Comparison of ENCODE assay signal across 27 cellular contexts in the genomic region with DNA sequence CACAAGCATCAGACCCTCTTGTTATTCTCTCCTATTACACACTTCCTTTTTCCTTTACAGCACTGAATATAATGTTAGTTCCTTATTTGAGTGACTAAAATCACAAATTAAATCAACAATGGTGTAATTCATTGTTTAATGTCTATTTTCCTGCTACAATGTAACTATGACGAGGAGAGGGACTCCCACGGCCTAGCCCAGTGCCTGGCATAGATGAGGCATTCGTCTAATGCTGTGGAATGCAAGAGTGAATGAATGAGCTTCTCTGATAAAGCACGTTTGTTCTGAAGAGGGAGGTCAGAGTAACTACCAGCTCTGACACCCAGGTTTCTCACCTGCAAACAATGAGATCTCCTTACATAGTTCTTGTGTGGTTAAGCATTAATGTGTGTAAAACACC.
"Had no signal": no experiment of that assay in that cellular context is flagged by ENCODE, and none has a peak within 500 bp of the region (broad histone marks: within the 10 kb centered on the region; RNA-seq: fewer than 3 reads in every experiment).

No MANE protein-coding gene starts in this region.

- H3K36me3 ChIP-seq: adrenal gland, brain microvascular endothelial cell, heart right ventricle, left lung, lower lobe of right lung, right lobe of liver, thoracic aorta, uterus had no signal

- DNase-seq: activated CD4-positive, alpha-beta T cell treated with anti-CD3 and anti-CD28 coated beads for 1 hour; activated CD4-positive, alpha-beta T cell treated with anti-CD3 and anti-CD28 coated beads, Interleukin-2, amount 10 ng/mL, durations not matched to agents 7 days and 5 days; activated CD8-positive, alpha-beta T cell treated with anti-CD3 and anti-CD28 coated beads for 36 hours; activated naive CD4-positive, alpha-beta T cell treated with anti-CD3 and anti-CD28 coated beads for 36 hours; activated naive CD8-positive, alpha-beta T cell treated with anti-CD3 and anti-CD28 coated beads for 36 hours; activated T-cell treated with anti-CD3 and anti-CD28 coated beads, Interleukin-2, amount 50 U/mL, for 72 hours; adrenal gland; aorta; brain microvascular endothelial cell; cortex of kidney; effector memory CD8-positive, alpha-beta T cell; foreskin fibroblast; heart right ventricle; kidney glomerular epithelial cell; left lung; lower lobe of right lung; mucosa of descending colon; posterior cingulate gyrus; right lobe of liver; stimulated activated CD4-positive, alpha-beta T cell treated with anti-CD3 and anti-CD28 coated beads, Interleukin-2, amount 100 ng/mL, for 48 hours; stimulated activated naive CD8-positive, alpha-beta T cell treated with anti-CD3 and anti-CD28 coated beads, Interleukin-15, Interleukin-2, amounts not matched to agents 100 U/mL and 50 U/mL, for 24 hours; T-helper 2 cell; trophoblast cell; uterus had no signal

- H3K27ac ChIP-seq: adrenal gland, brain microvascular endothelial cell, heart right ventricle, left lung, lower lobe of right lung, right lobe of liver, thoracic aorta, uterus had no signal

- ATAC-seq: activated CD8-positive, alpha-beta T cell treated with anti-CD3 and anti-CD28 coated beads for 36 hours; activated T-cell treated with anti-CD3 and anti-CD28 coated beads, Interleukin-2, amount 50 U/mL, for 72 hours; effector memory CD8-positive, alpha-beta T cell; esophagus mucosa; heart right ventricle; left lung; lower lobe of right lung; mucosa of descending colon; natural killer cell treated with Interleukin-12 subunit alpha and Interleukin-12 subunit beta and Interleukin-15 and Interleukin-18, amount 100 ng/mL, for 72 hours; right lobe of liver; stimulated activated naive CD8-positive, alpha-beta T cell treated with anti-CD3 and anti-CD28 coated beads, Interleukin-15, Interleukin-2, amounts not matched to agents 100 U/mL and 50 U/mL, for 24 hours had no signal

- H3K4me1 ChIP-seq: adrenal gland, heart right ventricle, left lung, lower lobe of right lung, right lobe of liver, uterus had no signal

- H3K27me3 ChIP-seq: adrenal gland, brain microvascular endothelial cell, heart right ventricle, left lung, right lobe of liver, uterus had no signal

- H3K4me3 ChIP-seq: adrenal gland, heart right ventricle, left lung, lower lobe of right lung, mucosa of descending colon, right lobe of liver, thoracic aorta, uterus had no signal

- H3K9me3 ChIP-seq: adrenal gland, heart right ventricle, left lung, lower lobe of right lung, mucosa of descending colon, right lobe of liver, thoracic aorta, uterus had no signal
